ENCODE assay signal across 8 cellular contexts in genomic region chr3:71859128-71859519, GRCh38.
DNase-seq lines count a peak whose midpoint lies in the region; ATAC-seq lines count a peak whose summit lies in the region.

No MANE protein-coding gene starts in this region.

- ATAC-seq in activated CD8-positive, alpha-beta memory T cell treated with anti-CD3 and anti-CD28 coated beads, Interleukin-2, amount 10 ng/mL, durations not matched to agents 7 days and 5 days, result peak; percentile 80

- H3K27ac Mint-ChIP-seq in activated CD8-positive, alpha-beta memory T cell treated with anti-CD3 and anti-CD28 coated beads, Interleukin-2, amount 10 ng/mL, durations not matched to agents 7 days and 5 days, result no peak overlapping the region

- H3K27me3 Mint-ChIP-seq in activated CD8-positive, alpha-beta memory T cell treated with anti-CD3 and anti-CD28 coated beads, Interleukin-2, amount 10 ng/mL, durations not matched to agents 7 days and 5 days, result peaks cover 26% of the 10 kb centered on the region

- CTCF ChIA-PET in activated CD8-positive, alpha-beta memory T cell treated with anti-CD3 and anti-CD28 coated beads, Interleukin-2, amount 10 ng/mL, durations not matched to agents 7 days and 5 days (lab: Charles Lee), result interaction anchor here (0.7 to 5.0 kb wide), 15 partner anchors 12 to 330 kb away, joined by 3 to 46 read pairs (median 4); partner anchors contain the start of gene FOXP1

- no peak for DNase-seq in activated CD8-positive, alpha-beta memory T cell treated with anti-CD3 and anti-CD28 coated beads, Interleukin-2, amount 10 ng/mL, durations not matched to agents 7 days and 5 days
- no peak for DNase-seq in activated CD8-positive, alpha-beta memory T cell treated with anti-CD3 and anti-CD28 coated beads for 24 hours
- peak; percentile 4 for DNase-seq in NCI-H1105 (lab: John Stamatoyannopoulos, UW)
- peak; percentile 46 for DNase-seq in amniotic epithelial cell (ENCODE audit: low read depth)
- DNase-seq in kidney glomerular epithelial cell (lab: John Stamatoyannopoulos, UW), result peak; percentile 35
- no peak for DNase-seq in 8988T
- DNase-seq in cerebellar nuclear complex (lab: John Stamatoyannopoulos, UW), result no peak
- DNase-seq in HuH-7.5 (ENCODE audit: low spot score), result no peak

- H3K9me3 Mint-ChIP-seq in activated CD8-positive, alpha-beta memory T cell treated with anti-CD3 and anti-CD28 coated beads, Interleukin-2, amount 10 ng/mL, durations not matched to agents 7 days and 5 days (ENCODE audit: low read depth), result no peaks in the 10 kb centered on the region

- no peaks in the 10 kb centered on the region for H3K36me3 Mint-ChIP-seq in activated CD8-positive, alpha-beta memory T cell treated with anti-CD3 and anti-CD28 coated beads, Interleukin-2, amount 10 ng/mL, durations not matched to agents 7 days and 5 days

- no peak overlapping the region for H3K4me3 Mint-ChIP-seq in activated CD8-positive, alpha-beta memory T cell treated with anti-CD3 and anti-CD28 coated beads, Interleukin-2, amount 10 ng/mL, durations not matched to agents 7 days and 5 days

- peaks cover 15% of the 10 kb centered on the region for H3K4me1 Mint-ChIP-seq in activated CD8-positive, alpha-beta memory T cell treated with anti-CD3 and anti-CD28 coated beads, Interleukin-2, amount 10 ng/mL, durations not matched to agents 7 days and 5 days

Comparison
In these comparisons a context has a peak if more than half of its experiments do, and no peak if none do; other contexts are left out.
1. DNase-seq: peak in NCI-H1105 (single experiment), amniotic epithelial cell (single experiment) and kidney glomerular epithelial cell (single experiment); none in activated CD8-positive, alpha-beta memory T cell treated with anti-CD3 and anti-CD28 coated beads, Interleukin-2, amount 10 ng/mL, durations not matched to agents 7 days and 5 days (single experiment), activated CD8-positive, alpha-beta memory T cell treated with anti-CD3 and anti-CD28 coated beads for 24 hours (single experiment), 8988T (single experiment), cerebellar nuclear complex (0 of 2) and HuH-7.5 (single experiment).